24 cellular contexts compared by ENCODE assay signal in the genomic region with DNA sequence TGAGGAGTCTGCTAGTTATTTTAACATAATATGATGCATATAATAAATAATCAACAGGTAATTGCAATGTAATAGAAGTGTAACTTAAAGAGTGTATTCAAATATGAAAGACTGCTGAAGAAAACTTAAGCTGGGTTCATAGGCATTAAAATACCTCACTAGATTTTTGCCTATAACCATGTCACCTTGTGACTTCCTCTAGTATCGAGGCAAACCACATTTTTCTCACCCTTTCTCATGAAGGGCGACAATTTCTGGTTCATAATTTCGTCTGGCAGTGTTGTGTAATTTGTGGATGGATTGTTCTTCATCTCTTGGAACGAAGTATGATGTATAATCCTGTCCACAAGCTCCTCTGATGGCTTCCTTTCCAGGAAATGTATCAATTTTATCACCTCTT. TPM values are rescaled to one million over a fixed set of nuclear protein-coding genes. Genes with fewer than 3 reads are reported as not detected.
DNase-seq lines count a peak whose midpoint lies in the region; ATAC-seq and TF ChIP-seq lines count a peak whose summit lies in the region.
"Had no signal": no experiment of that assay in that cellular context is flagged by ENCODE, and none has a peak within 500 bp of the region (broad histone marks: within the 10 kb centered on the region; RNA-seq: fewer than 3 reads in every experiment).

No MANE protein-coding gene starts in this region.

- intact Hi-C loops in spleen (cut with DNase I; ENCODE audit: low total_unique reads) = no loop called here
- intact Hi-C loops in esophagus muscularis mucosa (cut with DNase I) = no loop called here

- H2AFZ ChIP-seq in Karpas-422 (ENCODE audit: low read length) = no peak overlapping the region

- H3K27ac ChIP-seq in Karpas-422 (ENCODE audit: low read length) = no peak overlapping the region
- H3K27ac ChIP-seq in spleen = no peak overlapping the region
- no peak overlapping the region for H3K27ac ChIP-seq in esophagus muscularis mucosa (replicated peaks in 1 of 4)
- H3K27ac ChIP-seq: upper lobe of right lung had no signal

- no peaks in the 10 kb centered on the region for H4K20me1 ChIP-seq in Karpas-422 (ENCODE audit: insufficient read depth, low read depth, low read length)

- H3K9ac ChIP-seq in Karpas-422 (ENCODE audit: low read length) = no peak overlapping the region

- no peak for TF ChIP-seq POLR2A in spleen (IDR thresholded peaks at IDR 0.05)
- TF ChIP-seq POLR2A in esophagus muscularis mucosa (IDR thresholded peaks at IDR 0.05; ENCODE audit: low read depth) = no peak

- 22 to 38% (median 30%) methylated on average over 4 of the region's 4 CpGs for WGBS in spleen, 5 donors
- 76% methylated on average over 4 of the region's 4 CpGs for WGBS in esophagus muscularis mucosa

- TF ChIP-seq EP300 in esophagus muscularis mucosa (IDR thresholded peaks at IDR 0.05) = no peak

- H3K9me2 ChIP-seq in Karpas-422 (replicated peaks; ENCODE audit: insufficient read depth, low read length) = no peaks in the 10 kb centered on the region

- no peak for TF ChIP-seq CTCF in spleen (IDR thresholded peaks at IDR 0.05 in 8 of 11, conservative IDR thresholded peaks at IDR 0.05 in 3 of 11)
- TF ChIP-seq CTCF in esophagus muscularis mucosa (IDR thresholded peaks at IDR 0.05) = no peak

- H3K36me3 ChIP-seq in Karpas-422 (ENCODE audit: insufficient read depth, low read length) (no peaks in the 10 kb centered on the region), spleen (no peaks in the 10 kb centered on the region), esophagus muscularis mucosa (no peaks in the 10 kb centered on the region)
- H3K36me3 ChIP-seq: upper lobe of right lung had no signal

- H3K4me1 ChIP-seq in Karpas-422 (ENCODE audit: low read length) (no peaks in the 10 kb centered on the region), spleen (no peaks in the 10 kb centered on the region), esophagus muscularis mucosa (no peaks in the 10 kb centered on the region)
- H3K4me1 ChIP-seq: upper lobe of right lung had no signal

- DNase-seq in Karpas-422 (no peak), DMS53 treated with DMSO at 0.1 percent for 48 hours (lab: John Stamatoyannopoulos, UW; ENCODE audit: unreplicated experiment) (no peak), spleen (no peak), esophagus muscularis mucosa (ENCODE audit: extremely low spot score) (no peak)
- DNase-seq: activated CD4-positive, alpha-beta T cell treated with anti-CD3 and anti-CD28 coated beads, Interleukin-2, amount 10 ng/mL, durations not matched to agents 24 days and 14 days; activated CD8-positive, alpha-beta memory T cell treated with anti-CD3 and anti-CD28 coated beads, Interleukin-2, amount 50 U/mL, for 4 hours; activated effector memory CD4-positive, alpha-beta T cell treated with anti-CD3 and anti-CD28 coated beads, Interleukin-2, amount 50 U/mL, for 16 hours; amygdala; central memory CD4-positive, alpha-beta T cell; GF-D8; left ventricle myocardium superior; mucosa of descending colon; NCI-H1694 treated with DMSO at 0.1 percent for 48 hours; NCI-H446 treated with DMSO at 0.1 percent for 48 hours; stimulated activated naive CD4-positive, alpha-beta T cell; upper lobe of right lung had no signal

- H3K9me3 ChIP-seq in Karpas-422 (ENCODE audit: low read length) = no peaks in the 10 kb centered on the region
- no peaks in the 10 kb centered on the region for H3K9me3 ChIP-seq in spleen
- H3K9me3 ChIP-seq in esophagus muscularis mucosa = no peaks in the 10 kb centered on the region
- H3K9me3 ChIP-seq: mucosa of descending colon, upper lobe of right lung had no signal

- no peak overlapping the region for H3K4me2 ChIP-seq in Karpas-422 (ENCODE audit: low read depth, low read length, poor library complexity, severe bottlenecking)

- no peaks in the 10 kb centered on the region for H3K79me2 ChIP-seq in Karpas-422 (ENCODE audit: low read length)

- no peak overlapping the region for H3K4me3 ChIP-seq in Karpas-422 (ENCODE audit: low read length)
- no peak overlapping the region for H3K4me3 ChIP-seq in spleen
- H3K4me3 ChIP-seq in esophagus muscularis mucosa = no peak overlapping the region
- H3K4me3 ChIP-seq: mucosa of descending colon, upper lobe of right lung had no signal

- ATAC-seq in GM18511 (IDR thresholded peaks at IDR 0.05; ENCODE audit: unreplicated experiment) (peak; percentile 86), GM19324 (IDR thresholded peaks at IDR 0.05; ENCODE audit: low FRiP score, unreplicated experiment) (peak; percentile 82), HG02588 (IDR thresholded peaks at IDR 0.05; ENCODE audit: unreplicated experiment) (peak; percentile 69), HG03469 (IDR thresholded peaks at IDR 0.05; ENCODE audit: unreplicated experiment) (peak; percentile 46)
- ATAC-seq: esophagus mucosa, left ventricle myocardium superior, mucosa of descending colon, upper lobe of right lung had no signal

- H3K27me3 ChIP-seq in Karpas-422 (ENCODE audit: low read length) = no peaks in the 10 kb centered on the region
- no peaks in the 10 kb centered on the region for H3K27me3 ChIP-seq in spleen (replicated peaks in 1 of 7)
- H3K27me3 ChIP-seq in esophagus muscularis mucosa = no peaks in the 10 kb centered on the region
- H3K27me3 ChIP-seq: upper lobe of right lung had no signal

RNA-seq across cellular contexts. Expression of gene SULT1E1, which starts 16.0 kb away (rescaled TPM):
- not detected in 2 replicates for total RNA-seq in Karpas-422 (2014; rRNA removed; shearing (Covaris generic); ENCODE audit: low replicate concordance)
- total RNA-seq in spleen (not detected), esophagus muscularis mucosa (not detected)
- polyA plus RNA-seq in spleen = not detected
- total RNA-seq: activated CD4-positive, alpha-beta T cell treated with anti-CD3 and anti-CD28 coated beads, Interleukin-2, amount 10 ng/mL, durations not matched to agents 24 days and 14 days; glomerular endothelial cell; left ventricle myocardium superior; RPMI7951 had no signal
- polyA plus RNA-seq: AG04450 had no signal
